ENCODE assay signal across 8 cellular contexts in the genomic region with DNA sequence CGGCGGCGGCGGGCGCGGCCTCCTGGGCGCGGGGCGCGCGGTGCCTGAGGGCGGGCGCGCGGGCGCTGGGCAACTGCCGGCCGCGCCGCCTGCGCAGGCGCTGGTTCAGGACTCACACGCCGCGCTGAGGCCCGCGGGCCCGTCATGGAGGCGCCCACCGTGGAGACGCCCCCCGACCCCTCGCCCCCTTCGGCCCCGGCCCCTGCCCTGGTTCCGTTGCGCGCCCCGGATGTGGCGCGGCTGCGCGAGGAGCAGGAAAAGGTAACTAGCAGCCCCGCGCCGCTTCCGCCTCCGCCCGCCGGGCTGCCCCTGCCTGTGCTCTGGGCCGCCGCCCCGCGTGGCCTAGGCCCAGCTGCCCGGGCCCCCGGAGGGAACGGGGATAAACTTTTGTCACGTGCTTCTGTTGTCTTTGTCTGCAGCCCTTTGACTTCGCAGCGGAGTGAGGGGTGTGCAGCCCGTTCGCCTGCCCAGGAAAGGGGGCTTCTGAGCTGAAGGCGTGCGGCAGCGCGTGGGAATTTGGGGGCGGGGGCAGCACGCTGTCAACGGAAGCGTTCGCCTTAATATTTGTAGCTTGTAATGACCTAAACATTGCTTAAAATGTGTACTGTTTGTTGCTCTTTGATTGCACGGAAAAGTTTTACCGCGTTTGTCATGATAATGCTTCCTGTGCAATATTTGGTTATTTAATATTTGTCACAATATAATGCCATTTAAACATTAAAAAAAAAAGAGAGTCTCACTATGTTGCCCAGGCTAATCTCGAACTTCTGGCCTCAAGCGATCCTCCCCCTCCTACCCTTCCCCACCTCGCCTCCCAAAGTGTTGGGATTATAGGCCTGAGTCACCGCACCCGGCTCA. TPM values are rescaled to one million over a fixed set of nuclear protein-coding genes. Genes with fewer than 3 reads are reported as not detected.
DNase-seq lines count a peak whose midpoint lies in the region; ATAC-seq and TF ChIP-seq lines count a peak whose summit lies in the region.

No MANE protein-coding gene starts in this region.

- H3K27ac ChIP-seq in HUES64 (ENCODE audit: low read depth, low read length) (peak overlapping the region; percentile 67), SJCRH30 (peak overlapping the region; percentile 68), parathyroid adenoma (peak overlapping the region; percentile 55), upper lobe of left lung (peak overlapping the region; percentile 64 to 78 (median 72))

- peaks cover 4% of the 10 kb centered on the region for H3K9me3 Mint-ChIP-seq in glutamatergic neuron (ENCODE audit: unreplicated experiment)

- peaks cover 10% of the 10 kb centered on the region for H3K4me1 Mint-ChIP-seq in glutamatergic neuron (ENCODE audit: low read depth, unreplicated experiment)

- H3K27me3 ChIP-seq in HUES64 (ENCODE audit: insufficient read depth, low read length), result peaks cover 14% of the 10 kb centered on the region
- no peaks in the 10 kb centered on the region for H3K27me3 ChIP-seq in SJCRH30
- H3K27me3 ChIP-seq in parathyroid adenoma (ENCODE audit: control insufficient read depth, insufficient read depth, low read length), result no peaks in the 10 kb centered on the region
- H3K27me3 ChIP-seq in upper lobe of left lung, result no peaks in the 10 kb centered on the region

- peak overlapping the region; percentile 83 for H2AFZ ChIP-seq in parathyroid adenoma

- peak overlapping the region; percentile 97 for H3K4me3 Mint-ChIP-seq in glutamatergic neuron (ENCODE audit: unreplicated experiment)

- H3K9me3 ChIP-seq in HUES64 (ENCODE audit: insufficient read depth, low read depth, low read length) (no peaks in the 10 kb centered on the region), SJCRH30 (replicated peaks) (no peaks in the 10 kb centered on the region), parathyroid adenoma (ENCODE audit: control insufficient read depth, low read length) (no peaks in the 10 kb centered on the region), upper lobe of left lung (no peaks in the 10 kb centered on the region)

- peaks cover 5% of the 10 kb centered on the region for H3K36me3 Mint-ChIP-seq in glutamatergic neuron (ENCODE audit: unreplicated experiment)

- no peak for TF ChIP-seq EP300 in upper lobe of left lung (IDR thresholded peaks at IDR 0.05)

- H3K4me1 ChIP-seq in HUES64 (ENCODE audit: insufficient read depth, low read length) (0 out of 2 replicates have a peak, but pooled peaks cover 8% of the 10 kb centered on the region), SJCRH30 (peaks cover 5% of the 10 kb centered on the region), parathyroid adenoma (no peaks in the 10 kb centered on the region), upper lobe of left lung (peaks cover 24 to 35% (median 26%) of the 10 kb centered on the region in 4 donors)

- H3K9ac ChIP-seq in HUES64 (ENCODE audit: low read depth, low read length), result peak overlapping the region; percentile 80
- H3K9ac ChIP-seq in parathyroid adenoma, result peak overlapping the region; percentile 24

- peak; percentile 88 for DNase-seq in D341Med (ENCODE audit: low spot score)
- peak; percentile 67 to 76 for DNase-seq in SJCRH30
- DNase-seq in activated gamma-delta T cell treated with anti-CD3 and anti-CD28 coated beads, Interleukin-2, amount 50 U/mL, for 16 hours (ENCODE audit: low read depth), result peak; percentile 47
- DNase-seq in glutamatergic neuron, result peak; percentile 75
- DNase-seq in upper lobe of left lung, result peak; percentile 68 to 94

- TF ChIP-seq CTCF in glutamatergic neuron (IDR thresholded peaks at IDR 0.05; ENCODE audit: partially characterized antibody, unreplicated experiment) (no peak), parathyroid adenoma (IDR thresholded peaks at IDR 0.05) (no peak), upper lobe of left lung (IDR thresholded peaks at IDR 0.05) (no peak)

- no peaks in the 10 kb centered on the region for H3K36me3 ChIP-seq in HUES64 (ENCODE audit: insufficient read depth, low read length)
- no peaks in the 10 kb centered on the region; the same call in 1 of the 2 replicates for H3K36me3 ChIP-seq in SJCRH30
- H3K36me3 ChIP-seq in parathyroid adenoma (ENCODE audit: control insufficient read depth, insufficient read depth, low read length), result no peaks in the 10 kb centered on the region
- no peaks in the 10 kb centered on the region for H3K36me3 ChIP-seq in upper lobe of left lung

- H3K4me2 ChIP-seq in parathyroid adenoma (ENCODE audit: low read length), result peak overlapping the region; percentile 98

- H3K27me3 Mint-ChIP-seq in glutamatergic neuron (ENCODE audit: unreplicated experiment), result peaks cover 5% of the 10 kb centered on the region

- peak; percentile 74 for ATAC-seq in GM21447 (IDR thresholded peaks at IDR 0.05; ENCODE audit: unreplicated experiment)
- peak; percentile 63 to 84 for ATAC-seq in upper lobe of left lung (ENCODE audit: low FRiP score in 2 of 2)

- no peak for TF ChIP-seq POLR2A in upper lobe of left lung (IDR thresholded peaks at IDR 0.05)

- peaks cover 12% of the 10 kb centered on the region for H3K79me2 ChIP-seq in parathyroid adenoma

- H3K27ac Mint-ChIP-seq in glutamatergic neuron (ENCODE audit: unreplicated experiment), result peak overlapping the region; percentile 90

- 1% methylated on average over 77 of the region's 79 CpGs for WGBS in HUES64
- 4 to 5% methylated on average over 39 to 47 of the region's 79 CpGs for WGBS in upper lobe of left lung, 2 donors

- H3K4me3 ChIP-seq in HUES64 (ENCODE audit: low read length) (peak overlapping the region; percentile 90), SJCRH30 (peak overlapping the region; percentile 84), parathyroid adenoma (ENCODE audit: low read depth, low read length) (peak overlapping the region; percentile 84), upper lobe of left lung (peak overlapping the region; percentile 71 to 96 (median 78))

RNA-seq across cellular contexts. Expression of a gene that starts 0.6 kb away (rescaled TPM):
- polyA plus RNA-seq in HUES64 (2013, experiment 1 of 2), result 47.3 TPM
- 57.3 TPM for polyA plus RNA-seq in HUES64 (2013, experiment 2 of 2)
- total RNA-seq in SJCRH30 (2014; rRNA removed; shearing (Covaris generic)), result 83.1 and 94.9 TPM in 2 replicates
- total RNA-seq in glutamatergic neuron (ENCODE audit: unreplicated experiment) (43.7 TPM), upper lobe of left lung (10 to 100 TPM; 23.3 to 56.7 (median 40.3) TPM)

Comparison
In these comparisons a context has a peak if more than half of its experiments do, and no peak if none do; other contexts are left out.
1. Peak in every context shown above with its lines: DNase-seq, ATAC-seq, H3K4me3 ChIP-seq and H3K27ac ChIP-seq.